Comparison of ENCODE assay signal across 1 cellular context in genomic region chr15:86317379-86317745, GRCh38.
TF ChIP-seq lines count a peak whose summit lies in the region.

No MANE protein-coding gene starts in this region.

TF ChIP-seq in H1, 55 proteins besides CTCF, POLR2A, EP300 and RAD21:
- TF ChIP-seq MAFK (IDR thresholded peaks at IDR 0.05; ENCODE audit: low read depth, low read length), result no peak
- no peak for TF ChIP-seq KDM4A (IDR thresholded peaks at IDR 0.05; ENCODE audit: low read depth, low read length, severe bottlenecking)
- no peak for TF ChIP-seq BRCA1 (IDR thresholded peaks at IDR 0.05; ENCODE audit: low read depth, low read length)
- no peak for TF ChIP-seq NANOG (IDR thresholded peaks at IDR 0.05; ENCODE audit: insufficient read depth, low read depth, low read length, poor library complexity, severe bottlenecking)
- TF ChIP-seq ZNF274 (IDR thresholded peaks at IDR 0.05; ENCODE audit: borderline replicate concordance, extremely low read depth, low read length), result no peak
- no peak for TF ChIP-seq GTF2F1 (IDR thresholded peaks at IDR 0.05; ENCODE audit: borderline replicate concordance, low read depth, low read length)
- no peak for TF ChIP-seq KDM5A (IDR thresholded peaks at IDR 0.05; ENCODE audit: low read length)
- no peak for TF ChIP-seq POU5F1 (IDR thresholded peaks at IDR 0.05; ENCODE audit: low read depth, low read length)
- no peak for TF ChIP-seq POLR2AphosphoS5 (IDR thresholded peaks at IDR 0.05; ENCODE audit: low read depth, low read length)
- TF ChIP-seq SP2 (IDR thresholded peaks at IDR 0.05; ENCODE audit: low read length), result no peak
- TF ChIP-seq NRF1 (IDR thresholded peaks at IDR 0.05; ENCODE audit: low read depth, low read length), result no peak
- TF ChIP-seq BCL11A (IDR thresholded peaks at IDR 0.05; ENCODE audit: low read depth in 2 of 2, low read length in 2 of 2), result no peak
- TF ChIP-seq JUND (IDR thresholded peaks at IDR 0.05; ENCODE audit: low read length), result no peak
- TF ChIP-seq SIN3A (conservative IDR thresholded peaks at IDR 0.05 in 1 of 2, IDR thresholded peaks at IDR 0.05 in 1 of 2; ENCODE audit: low read depth in 1 of 2, low read length in 2 of 2), result no peak
- no peak for TF ChIP-seq E2F6 (IDR thresholded peaks at IDR 0.05)
- TF ChIP-seq GABPA (IDR thresholded peaks at IDR 0.05; ENCODE audit: borderline replicate concordance, insufficient read depth, low read length), result no peak
- no peak for TF ChIP-seq SRF (IDR thresholded peaks at IDR 0.05; ENCODE audit: low read depth, low read length)
